Comparison of ENCODE assay signal across 30 cellular contexts in genomic region chr6:31450736-31451135, GRCh38. TPM values are rescaled to one million over a fixed set of nuclear protein-coding genes. Genes with fewer than 3 reads are reported as not detected.
"Had no signal": no experiment of that assay in that cellular context is flagged by ENCODE, and none has a peak within 500 bp of the region (broad histone marks: within the 10 kb centered on the region; RNA-seq: fewer than 3 reads in every experiment).

No MANE protein-coding gene starts in this region.

- H3K9me3 ChIP-seq: ovary, right atrium auricular region, right lobe of liver, suprapubic skin, thoracic aorta had no signal

- DNase-seq: hypothalamus; immature natural killer cell; kidney; left colon; left lung; lower lobe of right lung; mammary epithelial cell; mesendoderm; naive thymus-derived CD4-positive, alpha-beta T cell; ovary; right lobe of liver; stimulated activated CD4-positive, alpha-beta T cell treated with anti-CD3 and anti-CD28 coated beads, Interleukin-12 subunit alpha, Interleukin-12 subunit beta, amount 100 ng/mL, for 4 hours; stimulated activated CD4-positive, alpha-beta T cell treated with anti-CD3 and anti-CD28 coated beads, Interleukin-15, amount 100 ng/mL, for 24 hours; stimulated activated CD4-positive, alpha-beta T cell treated with anti-CD3 and anti-CD28 coated beads, Interleukin-2, amount 100 ng/mL, for 24 hours; stimulated activated CD4-positive, alpha-beta T cell treated with anti-CD3 and anti-CD28 coated beads, Interleukin-4, amount 100 ng/mL, for 1 hour; stimulated activated naive B cell treated with anti-CD40 and anti-IgM and Interleukin-4, amounts not matched to agents 10 μg/mL and 1 μg/mL and 100 μg/mL, for 72 hours; stimulated activated naive CD8-positive, alpha-beta T cell treated with anti-CD3 and anti-CD28 coated beads, Interleukin-15, Interleukin-2, amounts not matched to agents 100 U/mL and 50 U/mL, for 24 hours; stomach; tibial artery; trophoblast cell; upper lobe of right lung had no signal

- H3K27me3 ChIP-seq: left lung, ovary, right atrium auricular region, right lobe of liver, tibial artery, upper lobe of right lung had no signal

- H3K36me3 ChIP-seq: left lung, lower lobe of right lung, ovary, right atrium auricular region, right lobe of liver, stomach, suprapubic skin, thoracic aorta, tibial artery, upper lobe of right lung had no signal

- ATAC-seq: left colon; left lung; lower lobe of right lung; naive thymus-derived CD4-positive, alpha-beta T cell; natural killer cell treated with Interleukin-12 subunit alpha and Interleukin-12 subunit beta and Interleukin-15 and Interleukin-18, amount 100 ng/mL, for 72 hours; right lobe of liver; stimulated activated naive B cell treated with anti-CD40 and anti-IgM and Interleukin-4, amounts not matched to agents 10 μg/mL and 1 μg/mL and 100 μg/mL, for 72 hours; stimulated activated naive CD8-positive, alpha-beta T cell treated with anti-CD3 and anti-CD28 coated beads, Interleukin-15, Interleukin-2, amounts not matched to agents 100 U/mL and 50 U/mL, for 24 hours; upper lobe of right lung had no signal

- H3K27ac ChIP-seq: left lung, lower lobe of right lung, ovary, right atrium auricular region, right lobe of liver, stomach, suprapubic skin, thoracic aorta, tibial artery, upper lobe of right lung had no signal

- H3K4me1 Mint-ChIP-seq: immature natural killer cell; mesothelial cell of epicardium; naive thymus-derived CD4-positive, alpha-beta T cell; stimulated activated naive B cell treated with anti-CD40 and anti-IgM and Interleukin-4, amounts not matched to agents 10 μg/mL and 1 μg/mL and 100 μg/mL, for 72 hours had no signal

- H3K4me3 Mint-ChIP-seq: immature natural killer cell; mesothelial cell of epicardium; naive thymus-derived CD4-positive, alpha-beta T cell; natural killer cell treated with Interleukin-12 subunit alpha and Interleukin-12 subunit beta and Interleukin-15 and Interleukin-18, amount 100 ng/mL, for 72 hours; stimulated activated naive B cell treated with anti-CD40 and anti-IgM and Interleukin-4, amounts not matched to agents 10 μg/mL and 1 μg/mL and 100 μg/mL, for 72 hours had no signal

- H3K4me1 ChIP-seq: left lung, lower lobe of right lung, right atrium auricular region, right lobe of liver, stomach, suprapubic skin, tibial artery, upper lobe of right lung had no signal

- H3K27ac Mint-ChIP-seq: immature natural killer cell; mesothelial cell of epicardium; naive thymus-derived CD4-positive, alpha-beta T cell; natural killer cell treated with Interleukin-12 subunit alpha and Interleukin-12 subunit beta and Interleukin-15 and Interleukin-18, amount 100 ng/mL, for 72 hours; progenitor cell of endocrine pancreas; stimulated activated naive B cell treated with anti-CD40 and anti-IgM and Interleukin-4, amounts not matched to agents 10 μg/mL and 1 μg/mL and 100 μg/mL, for 72 hours had no signal

- H3K4me3 ChIP-seq: left lung, lower lobe of right lung, ovary, right atrium auricular region, right lobe of liver, stomach, suprapubic skin, thoracic aorta, tibial artery, upper lobe of right lung had no signal

- FAIRE-seq: islet of Langerhans, urothelium cell line had no signal

- H3K36me3 Mint-ChIP-seq: mesothelial cell of epicardium had no signal

RNA-seq across cellular contexts. Expression of gene MICB, which starts 47.2 kb away (rescaled TPM):
- polyA plus RNA-seq: neural cell had no signal
